In the genomic region with DNA sequence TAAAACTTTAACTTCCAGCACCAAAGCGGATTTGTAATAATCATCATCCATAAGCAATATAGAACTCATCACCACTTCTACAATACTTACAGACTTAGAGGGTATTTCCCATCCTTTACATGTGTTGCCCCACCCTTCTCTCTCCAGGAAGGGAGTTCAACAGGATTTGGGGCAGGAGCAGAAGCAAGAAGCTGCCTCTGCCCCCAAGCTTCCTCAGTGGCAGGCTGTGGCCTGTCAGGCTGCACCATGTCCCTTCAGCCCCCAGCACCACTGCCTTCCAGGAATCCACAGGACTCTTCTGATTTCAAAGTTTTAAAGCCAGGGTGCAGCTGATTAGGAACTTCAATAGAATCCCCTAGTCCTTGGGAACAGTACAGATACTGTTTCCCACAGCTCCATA, we compare ENCODE assay signal across 5 cellular contexts.
"Had no signal": no experiment of that assay in that cellular context is flagged by ENCODE, and none has a peak within 500 bp of the region (broad histone marks: within the 10 kb centered on the region; RNA-seq: fewer than 3 reads in every experiment).

No MANE protein-coding gene starts in this region.

- H2AFZ ChIP-seq: GM23248 had no signal

- H3K27ac ChIP-seq: GM23248 had no signal

- H3K4me3 ChIP-seq: GM23248 had no signal

- H3K27me3 Mint-ChIP-seq: IgD-negative memory B cell had no signal

- DNase-seq: GM23248, H9, HCEC 1CT, KBM-7 had no signal

- H3K36me3 Mint-ChIP-seq: IgD-negative memory B cell had no signal

- H3K27ac Mint-ChIP-seq: IgD-negative memory B cell had no signal

- H3K9me3 Mint-ChIP-seq: H9, IgD-negative memory B cell had no signal

- H3K4me3 Mint-ChIP-seq: H9, IgD-negative memory B cell had no signal
